ENCODE assay signal across 8 cellular contexts in genomic region chr17:44345497-44346026, GRCh38. TPM values are rescaled to one million over a fixed set of nuclear protein-coding genes. Genes with fewer than 3 reads are reported as not detected.
DNase-seq lines count a peak whose midpoint lies in the region; ATAC-seq, FAIRE-seq and TF ChIP-seq lines count a peak whose summit lies in the region.

No MANE protein-coding gene starts in this region.

- peak overlapping the region; percentile 86 for H3K9ac ChIP-seq in GM23248

- peak overlapping the region; percentile 96 for H2AFZ ChIP-seq in GM23248

- no peaks in the 10 kb centered on the region for H4K20me1 ChIP-seq in GM23248 (ENCODE audit: insufficient read depth)

- intact Hi-C loops in lower leg skin (cut with DNase I; ENCODE audit: low total_unique reads), result no loop called here

- CTCF ChIA-PET in WTC11 (lab: Charles Lee), result interaction anchor here (0.6 to 3.5 kb wide), 54 partner anchors 8 to 401 kb away, joined by 3 to 78 read pairs (median 5); partner anchors contain the start of genes ASB16, ATXN7L3, FAM171A2 and HDAC5

- peak overlapping the region; percentile 85 for H3K4me3 Mint-ChIP-seq in WTC11
- peak overlapping the region; percentile 95 for H3K4me3 Mint-ChIP-seq in stimulated activated memory B cell treated with anti-CD40 and anti-IgM and Interleukin-4, amounts not matched to agents 10 μg/mL and 1 μg/mL and 100 μg/mL, for 72 hours

- 4% methylated on average over 19 to 21 of the region's 21 CpGs for WGBS in GM23248 (ENCODE audit: low coverage in 1 of 2, low lambda C conversion rate in 2 of 2, missing lambda C conversion rate in 2 of 2), 2 experiments
- WGBS in lower leg skin, 2 donors, result 2% methylated on average over 21 of the region's 21 CpGs

- no peaks in the 10 kb centered on the region for H3K36me3 Mint-ChIP-seq in WTC11
- peaks cover 21% of the 10 kb centered on the region for H3K36me3 Mint-ChIP-seq in stimulated activated memory B cell treated with anti-CD40 and anti-IgM and Interleukin-4, amounts not matched to agents 10 μg/mL and 1 μg/mL and 100 μg/mL, for 72 hours

- peaks cover 20% of the 10 kb centered on the region for H3K27me3 Mint-ChIP-seq in WTC11 (ENCODE audit: low read depth)
- no peaks in the 10 kb centered on the region for H3K27me3 Mint-ChIP-seq in stimulated activated memory B cell treated with anti-CD40 and anti-IgM and Interleukin-4, amounts not matched to agents 10 μg/mL and 1 μg/mL and 100 μg/mL, for 72 hours

- H3K4me2 ChIP-seq in GM23248 (ENCODE audit: unreplicated experiment), result peak overlapping the region; percentile 83

- POLR2A ChIA-PET in WTC11 (lab: Charles Lee), result interaction anchor here (0.8 to 1.4 kb wide), 10 partner anchors 9 to 124 kb away, joined by 3 to 8 read pairs (median 4); partner anchors contain the start of genes RUNDC3A and SLC25A39

- peaks cover 8% of the 10 kb centered on the region for H3K4me1 Mint-ChIP-seq in WTC11
- peaks cover 61% of the 10 kb centered on the region for H3K4me1 Mint-ChIP-seq in stimulated activated memory B cell treated with anti-CD40 and anti-IgM and Interleukin-4, amounts not matched to agents 10 μg/mL and 1 μg/mL and 100 μg/mL, for 72 hours

- no peak for TF ChIP-seq POLR2A in lower leg skin (IDR thresholded peaks at IDR 0.05)

- peaks cover 15% of the 10 kb centered on the region; the same call in 1 of the 2 replicates for H3K79me2 ChIP-seq in GM23248 (ENCODE audit: insufficient read depth)

- H3K9me3 Mint-ChIP-seq in WTC11, result no peaks in the 10 kb centered on the region
- H3K9me3 Mint-ChIP-seq in stimulated activated memory B cell treated with anti-CD40 and anti-IgM and Interleukin-4, amounts not matched to agents 10 μg/mL and 1 μg/mL and 100 μg/mL, for 72 hours, result no peaks in the 10 kb centered on the region

- TF ChIP-seq CTCF in D721Med (IDR thresholded peaks at IDR 0.05; ENCODE audit: insufficient read depth, missing control alignments), result peak; percentile 73
- TF ChIP-seq CTCF in WTC11 (IDR thresholded peaks at IDR 0.05), result peak; percentile 38; the same call in 1 of the 2 replicates
- no peak for TF ChIP-seq CTCF in lower leg skin (IDR thresholded peaks at IDR 0.05)

- no peaks in the 10 kb centered on the region for H3K9me2 ChIP-seq in GM23248 (ENCODE audit: insufficient read depth)

- H3K4me3 ChIP-seq in GM23248 (peak overlapping the region; percentile 97), lower leg skin (ENCODE audit: low read depth, poor library complexity, severe bottlenecking) (peak overlapping the region; percentile 83)

- H3K27me3 ChIP-seq in GM23248 (replicated peaks; ENCODE audit: insufficient read depth), result no peaks in the 10 kb centered on the region

- in situ Hi-C loops in GM23248 (cut with MboI), result no loop called here

- H3K9me3 ChIP-seq in GM23248 (ENCODE audit: low read depth), result no peaks in the 10 kb centered on the region

- H3K27ac ChIP-seq in GM23248, result peak overlapping the region; percentile 44

- H3K4me1 ChIP-seq in GM23248 (ENCODE audit: insufficient read depth), result peaks cover 3% of the 10 kb centered on the region; the same call in 1 of the 2 replicates

- H3K27ac Mint-ChIP-seq in WTC11, result peak overlapping the region; percentile 95
- peak overlapping the region; percentile 97 for H3K27ac Mint-ChIP-seq in stimulated activated memory B cell treated with anti-CD40 and anti-IgM and Interleukin-4, amounts not matched to agents 10 μg/mL and 1 μg/mL and 100 μg/mL, for 72 hours

- H3F3A ChIP-seq in GM23248 (ENCODE audit: insufficient read depth), result peaks cover 16% of the 10 kb centered on the region

- peak; percentile 33 for ATAC-seq in WTC11
- peak; percentile 21 for ATAC-seq in stimulated activated memory B cell treated with anti-CD40 and anti-IgM and Interleukin-4, amounts not matched to agents 10 μg/mL and 1 μg/mL and 100 μg/mL, for 72 hours
- no peak for ATAC-seq in GM18511 (IDR thresholded peaks at IDR 0.05; ENCODE audit: unreplicated experiment)

- FAIRE-seq in D721Med (lab: Jason Lieb, UNC), result no peak

- no peaks in the 10 kb centered on the region for H3K36me3 ChIP-seq in GM23248 (ENCODE audit: low read depth)

- no peak for DNase-seq in D721Med (ENCODE audit: insufficient read length, low spot score)
- peak; percentile 73 for DNase-seq in GM23248
- peak; percentile 51 to 59 for DNase-seq in NCI-H1930 (lab: John Stamatoyannopoulos, UW)
- peak; percentile 81 for DNase-seq in WTC11 (ENCODE audit: low spot score)
- peak; percentile 23 for DNase-seq in effector CD8-positive, alpha-beta T cell (lab: John Stamatoyannopoulos, UW)
- DNase-seq in lower leg skin (ENCODE audit: low spot score in 2 of 2), result peak in 1 of 2 donors; percentile 58

TF ChIP-seq in WTC11, 78 proteins besides CTCF, POLR2A, EP300 and RAD21:
- TF ChIP-seq ZNF232 (CRISPR knock-in tag; IDR thresholded peaks at IDR 0.05) (peak; percentile 65; the same call in 1 of the 2 replicates), GABPB1 (CRISPR knock-in tag; IDR thresholded peaks at IDR 0.05) (0 out of 2 replicates have a peak, but pooled peaks have one; percentile 42), FOXK1 (CRISPR knock-in tag; IDR thresholded peaks at IDR 0.05) (no peak), ETV6 (CRISPR knock-in tag; IDR thresholded peaks at IDR 0.05) (peak; percentile 99), ELF4 (CRISPR knock-in tag; IDR thresholded peaks at IDR 0.05; ENCODE audit: low read depth) (no peak), SP1 (CRISPR knock-in tag; conservative IDR thresholded peaks at IDR 0.05) (peak; percentile 41; the same call in 1 of the 2 replicates), ZNF671 (CRISPR knock-in tag; IDR thresholded peaks at IDR 0.05) (no peak), KAT7 (CRISPR knock-in tag; IDR thresholded peaks at IDR 0.05; ENCODE audit: borderline replicate concordance) (no peak)
- TF ChIP-seq, protein P1, sequence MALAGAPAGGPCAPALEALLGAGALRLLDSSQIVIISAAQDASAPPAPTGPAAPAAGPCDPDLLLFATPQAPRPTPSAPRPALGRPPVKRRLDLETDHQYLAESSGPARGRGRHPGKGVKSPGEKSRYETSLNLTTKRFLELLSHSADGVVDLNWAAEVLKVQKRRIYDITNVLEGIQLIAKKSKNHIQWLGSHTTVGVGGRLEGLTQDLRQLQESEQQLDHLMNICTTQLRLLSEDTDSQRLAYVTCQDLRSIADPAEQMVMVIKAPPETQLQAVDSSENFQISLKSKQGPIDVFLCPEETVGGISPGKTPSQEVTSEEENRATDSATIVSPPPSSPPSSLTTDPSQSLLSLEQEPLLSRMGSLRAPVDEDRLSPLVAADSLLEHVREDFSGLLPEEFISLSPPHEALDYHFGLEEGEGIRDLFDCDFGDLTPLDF (CRISPR knock-in tag; IDR thresholded peaks at IDR 0.05), result 0 out of 2 replicates have a peak, but pooled peaks have one; percentile 46
- TF ChIP-seq, protein P2, sequence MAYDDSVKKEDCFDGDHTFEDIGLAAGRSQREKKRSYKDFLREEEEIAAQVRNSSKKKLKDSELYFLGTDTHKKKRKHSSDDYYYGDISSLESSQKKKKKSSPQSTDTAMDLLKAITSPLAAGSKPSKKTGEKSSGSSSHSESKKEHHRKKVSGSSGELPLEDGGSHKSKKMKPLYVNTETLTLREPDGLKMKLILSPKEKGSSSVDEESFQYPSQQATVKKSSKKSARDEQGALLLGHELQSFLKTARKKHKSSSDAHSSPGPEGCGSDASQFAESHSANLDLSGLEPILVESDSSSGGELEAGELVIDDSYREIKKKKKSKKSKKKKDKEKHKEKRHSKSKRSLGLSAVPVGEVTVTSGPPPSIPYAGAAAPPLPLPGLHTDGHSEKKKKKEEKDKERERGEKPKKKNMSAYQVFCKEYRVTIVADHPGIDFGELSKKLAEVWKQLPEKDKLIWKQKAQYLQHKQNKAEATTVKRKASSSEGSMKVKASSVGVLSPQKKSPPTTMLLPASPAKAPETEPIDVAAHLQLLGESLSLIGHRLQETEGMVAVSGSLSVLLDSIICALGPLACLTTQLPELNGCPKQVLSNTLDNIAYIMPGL (CRISPR knock-in tag; IDR thresholded peaks at IDR 0.05), result 0 out of 2 replicates have a peak, but pooled peaks have one; percentile 15

RNA-seq across cellular contexts. Expression of gene GRN, which starts 0.5 kb away (rescaled TPM):
- total RNA-seq in GM23248 (2014; rRNA removed; shearing (Covaris generic)), result 326 and 410 TPM in 2 replicates
- 440 and 446 TPM in 2 replicates for polyA plus RNA-seq in GM23248 (2016; fragmentation: Nextera tagmentation; extraction: Ambion mirVana)
- total RNA-seq in WTC11 (2021) (177 to 185 TPM (median 185 TPM) in 3 replicates), lower leg skin (100 to 1,000 TPM; 272 to 295 (median 283) TPM)

RNA-seq across cellular contexts. Expression of gene FAM171A2, which starts 18.1 kb away (rescaled TPM):
- total RNA-seq in GM23248 (2014; rRNA removed; shearing (Covaris generic)), result 4.6 and 4.8 TPM in 2 replicates
- polyA plus RNA-seq in GM23248 (2016; fragmentation: Nextera tagmentation; extraction: Ambion mirVana), result 0.25 and 0.46 TPM in 2 replicates
- total RNA-seq in WTC11 (2021) (28.2 to 29.9 TPM (median 28.5 TPM) in 3 replicates), lower leg skin (1 to 10 TPM in 3 of 4 donors, under 1 TPM in 1; 0.95 to 2.8 (median 2.4) TPM)

RNA-seq across cellular contexts. Expression of gene SLC25A39, which starts 20.9 kb away (rescaled TPM):
- total RNA-seq in GM23248 (2014; rRNA removed; shearing (Covaris generic)), result 96.1 and 118 TPM in 2 replicates
- polyA plus RNA-seq in GM23248 (2016; fragmentation: Nextera tagmentation; extraction: Ambion mirVana), result 117 TPM in 2 replicates
- total RNA-seq in WTC11 (2021), result 254 to 271 TPM (median 268 TPM) in 3 replicates
- 100 to 1,000 TPM in 1 of 4 donors, 10 to 100 TPM in 3; 73.4 to 113 (median 90.0) TPM for total RNA-seq in lower leg skin

RNA-seq across cellular contexts. Expression of gene RUNDC3A, which starts 37.2 kb away (rescaled TPM):
- total RNA-seq in GM23248 (2014; rRNA removed; shearing (Covaris generic)), result 0.11 TPM in 1 of 2 replicates, not detected in the other
- 0.24 TPM in 1 of 2 replicates, not detected in the other for polyA plus RNA-seq in GM23248 (2016; fragmentation: Nextera tagmentation; extraction: Ambion mirVana)
- total RNA-seq in WTC11 (2021) (5.1 to 6.5 TPM (median 5.2 TPM) in 3 replicates), lower leg skin (10 to 100 TPM; 12.6 to 29.5 (median 17.1) TPM)

RNA-seq across cellular contexts. Expression of gene ITGA2B, which starts 43.9 kb away (rescaled TPM):
- not detected in 2 replicates for total RNA-seq in GM23248 (2014; rRNA removed; shearing (Covaris generic))
- polyA plus RNA-seq in GM23248 (2016; fragmentation: Nextera tagmentation; extraction: Ambion mirVana), result not detected in 2 replicates
- 21.5 to 30.3 TPM (median 28.5 TPM) in 3 replicates for total RNA-seq in WTC11 (2021)
- under 1 TPM in 2 of 4 donors, not detected in 2; 0.10 to 0.30 TPM for total RNA-seq in lower leg skin

Comparison
In these comparisons a context has a peak if more than half of its experiments do, and no peak if none do; other contexts are left out.
1. CTCF ChIP-seq: peak in D721Med (single experiment) and WTC11 (single experiment); none in lower leg skin (0 of 3).